In the genomic region with DNA sequence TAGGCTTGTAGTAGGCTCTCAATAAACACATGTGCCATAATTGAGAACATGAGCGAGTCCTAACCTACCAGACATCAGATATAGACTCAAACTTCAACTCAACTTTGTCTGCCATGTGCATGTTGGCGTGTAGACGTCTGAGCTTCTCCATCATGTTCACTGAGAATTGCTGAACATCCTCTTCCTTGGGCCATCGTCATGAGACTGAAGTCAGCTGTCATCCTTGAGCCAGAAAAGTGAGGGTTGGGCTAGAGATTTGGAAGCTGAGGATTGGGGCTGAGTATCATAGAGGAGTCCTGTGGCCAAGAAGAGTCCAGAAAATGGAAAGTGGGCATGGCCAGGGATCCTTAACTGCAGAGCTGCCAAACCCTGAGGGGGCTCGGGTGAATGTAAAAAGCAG, we compare ENCODE assay signal across 35 cellular contexts.
"Had no signal": no experiment of that assay in that cellular context is flagged by ENCODE, and none has a peak within 500 bp of the region (broad histone marks: within the 10 kb centered on the region; RNA-seq: fewer than 3 reads in every experiment).

No MANE protein-coding gene starts in this region.

- H3K4me3 ChIP-seq: ascending aorta had no signal

- H3K4me1 Mint-ChIP-seq: activated T-helper 17 cell treated with anti-CD3 and anti-CD28 coated beads, Interleukin-2, amount 50 U/mL, for 72 hours had no signal

- FAIRE-seq: TTC549 had no signal

- H3K27me3 Mint-ChIP-seq: activated CD4-positive, alpha-beta memory T cell treated with anti-CD3 and anti-CD28 coated beads for 36 hours; activated CD4-positive, alpha-beta T cell treated with anti-CD3 and anti-CD28 coated beads for 36 hours; activated CD8-positive, alpha-beta T cell treated with anti-CD3 and anti-CD28 coated beads for 36 hours; activated naive CD8-positive, alpha-beta T cell treated with anti-CD3 and anti-CD28 coated beads for 36 hours; activated T-helper 17 cell treated with anti-CD3 and anti-CD28 coated beads, Interleukin-2, amount 50 U/mL, for 72 hours had no signal

- ATAC-seq: activated CD4-positive, alpha-beta T cell treated with anti-CD3 and anti-CD28 coated beads for 36 hours; activated CD4-positive, CD25-positive, alpha-beta regulatory T cell treated with anti-CD3 and anti-CD28 coated beads, Interleukin-2, amount 50 U/mL, for 24 hours; activated CD8-positive, alpha-beta T cell treated with anti-CD3 and anti-CD28 coated beads for 36 hours; activated naive CD4-positive, alpha-beta T cell treated with anti-CD3 and anti-CD28 coated beads, Interleukin-2, amount 50 U/mL, for 72 hours; activated T-cell treated with anti-CD3 and anti-CD28 coated beads, Interleukin-2, amount 50 U/mL, for 4 hours; activated T-cell treated with anti-CD3 and anti-CD28 coated beads, Interleukin-2, amount 50 U/mL, for 72 hours; activated T-helper 17 cell treated with anti-CD3 and anti-CD28 coated beads, Interleukin-2, amount 50 U/mL, for 72 hours had no signal

- H3K27me3 ChIP-seq: ascending aorta had no signal

- H3K4me3 Mint-ChIP-seq: activated CD4-positive, alpha-beta memory T cell treated with anti-CD3 and anti-CD28 coated beads for 36 hours; activated CD4-positive, alpha-beta T cell treated with anti-CD3 and anti-CD28 coated beads for 36 hours; activated CD4-positive, alpha-beta T cell treated with anti-CD3 and anti-CD28 coated beads, Interleukin-2, amount 10 ng/mL, durations not matched to agents 24 days and 14 days; activated CD8-positive, alpha-beta T cell treated with anti-CD3 and anti-CD28 coated beads for 36 hours; activated naive CD4-positive, alpha-beta T cell treated with anti-CD3 and anti-CD28 coated beads for 36 hours; activated naive CD8-positive, alpha-beta T cell treated with anti-CD3 and anti-CD28 coated beads for 36 hours; activated T-cell treated with anti-CD3 and anti-CD28 coated beads, Interleukin-2, amount 50 U/mL, for 4 hours; activated T-cell treated with anti-CD3 and anti-CD28 coated beads, Interleukin-2, amount 50 U/mL, for 72 hours; activated T-helper 1 cell treated with anti-CD3 and anti-CD28 coated beads, Interleukin-12 subunit alpha, Interleukin-12 subunit beta, Interleukin-2, Interleukin-4 antibody, amounts not matched to agents 30 ng/mL and 10 ng/mL and 1 ng/mL, durations not matched to agents 14 hours and 24 hours and 36 hours; activated T-helper 17 cell treated with anti-CD3 and anti-CD28 coated beads, Interleukin-2, amount 50 U/mL, for 72 hours; brain; T-helper 1 cell treated with Interleukin-12 subunit alpha and Interleukin-12 subunit beta and Interleukin-4 antibody, amounts not matched to agents 30 μg/mL and 1 μg/mL, for 36 hours; T-helper 2 cell treated with Interferon-gamma antibody and Interleukin-4, amounts not matched to agents 5 μg/mL and 100 μg/mL, for 36 hours had no signal

- H3K27ac Mint-ChIP-seq: activated CD4-positive, alpha-beta memory T cell treated with anti-CD3 and anti-CD28 coated beads for 36 hours; activated CD4-positive, alpha-beta T cell treated with anti-CD3 and anti-CD28 coated beads for 36 hours; activated CD4-positive, alpha-beta T cell treated with anti-CD3 and anti-CD28 coated beads, Interleukin-2, amount 10 ng/mL, durations not matched to agents 24 days and 14 days; activated CD8-positive, alpha-beta T cell treated with anti-CD3 and anti-CD28 coated beads for 36 hours; activated naive CD4-positive, alpha-beta T cell treated with anti-CD3 and anti-CD28 coated beads for 36 hours; activated naive CD4-positive, alpha-beta T cell treated with anti-CD3 and anti-CD28 coated beads, Interleukin-2, amount 50 U/mL, for 72 hours; activated naive CD8-positive, alpha-beta T cell treated with anti-CD3 and anti-CD28 coated beads for 36 hours; activated T-cell treated with anti-CD3 and anti-CD28 coated beads, Interleukin-2, amount 50 U/mL, for 72 hours; activated T-helper 1 cell treated with anti-CD3 and anti-CD28 coated beads, Interleukin-12 subunit alpha, Interleukin-12 subunit beta, Interleukin-2, Interleukin-4 antibody, amounts not matched to agents 30 ng/mL and 10 ng/mL and 1 ng/mL, durations not matched to agents 14 hours and 24 hours and 36 hours; activated T-helper 17 cell treated with anti-CD3 and anti-CD28 coated beads, Interleukin-2, amount 50 U/mL, for 72 hours; brain; T-helper 1 cell treated with Interleukin-12 subunit alpha and Interleukin-12 subunit beta and Interleukin-4 antibody, amounts not matched to agents 30 μg/mL and 1 μg/mL, for 36 hours; T-helper 2 cell treated with Interferon-gamma antibody and Interleukin-4, amounts not matched to agents 5 μg/mL and 100 μg/mL, for 36 hours had no signal

- H3K9me3 Mint-ChIP-seq: activated CD4-positive, alpha-beta memory T cell treated with anti-CD3 and anti-CD28 coated beads for 36 hours; activated CD4-positive, alpha-beta T cell treated with anti-CD3 and anti-CD28 coated beads, Interleukin-2, amount 10 ng/mL, durations not matched to agents 24 days and 14 days; activated CD8-positive, alpha-beta T cell treated with anti-CD3 and anti-CD28 coated beads for 36 hours; activated naive CD4-positive, alpha-beta T cell treated with anti-CD3 and anti-CD28 coated beads for 36 hours; activated naive CD8-positive, alpha-beta T cell treated with anti-CD3 and anti-CD28 coated beads for 36 hours; activated T-cell treated with anti-CD3 and anti-CD28 coated beads, Interleukin-2, amount 50 U/mL, for 4 hours; activated T-helper 1 cell treated with anti-CD3 and anti-CD28 coated beads, Interleukin-12 subunit alpha, Interleukin-12 subunit beta, Interleukin-2, Interleukin-4 antibody, amounts not matched to agents 30 ng/mL and 10 ng/mL and 1 ng/mL, durations not matched to agents 14 hours and 24 hours and 36 hours; activated T-helper 17 cell treated with anti-CD3 and anti-CD28 coated beads, Interleukin-2, amount 50 U/mL, for 72 hours; T-helper 1 cell treated with Interleukin-12 subunit alpha and Interleukin-12 subunit beta and Interleukin-4 antibody, amounts not matched to agents 30 μg/mL and 1 μg/mL, for 36 hours; T-helper 2 cell treated with Interferon-gamma antibody and Interleukin-4, amounts not matched to agents 5 μg/mL and 100 μg/mL, for 36 hours had no signal

- H3K27ac ChIP-seq: ascending aorta, VCaP had no signal

- H3K36me3 ChIP-seq: ascending aorta had no signal

- H3K9me3 ChIP-seq: ascending aorta had no signal

- H3K4me1 ChIP-seq: ascending aorta had no signal

- H3K36me3 Mint-ChIP-seq: activated CD4-positive, alpha-beta memory T cell treated with anti-CD3 and anti-CD28 coated beads for 36 hours; activated naive CD4-positive, alpha-beta T cell treated with anti-CD3 and anti-CD28 coated beads, Interleukin-2, amount 50 U/mL, for 72 hours; activated naive CD8-positive, alpha-beta T cell treated with anti-CD3 and anti-CD28 coated beads for 36 hours had no signal

- DNase-seq: activated CD4-positive, alpha-beta memory T cell treated with anti-CD3 and anti-CD28 coated beads for 36 hours; activated CD4-positive, alpha-beta T cell treated with anti-CD3 and anti-CD28 coated beads for 1 hour; activated CD4-positive, alpha-beta T cell treated with anti-CD3 and anti-CD28 coated beads for 36 hours; activated CD4-positive, alpha-beta T cell treated with anti-CD3 and anti-CD28 coated beads, Interleukin-2, amount 10 ng/mL, durations not matched to agents 24 days and 14 days; activated CD4-positive, alpha-beta T cell treated with anti-CD3 and anti-CD28 coated beads, Interleukin-2, amount 50 U/mL, for 1 hour; activated CD4-positive, alpha-beta T cell treated with anti-CD3 and anti-CD28 coated beads, Interleukin-2, amount 50 U/mL, for 4 hours; activated CD4-positive, CD25-positive, alpha-beta regulatory T cell; activated CD8-positive, alpha-beta memory T cell treated with anti-CD3 and anti-CD28 coated beads, Interleukin-2, amount 50 U/mL, for 4 hours; activated CD8-positive, alpha-beta T cell treated with anti-CD3 and anti-CD28 coated beads for 36 hours; activated effector memory CD4-positive, alpha-beta T cell treated with anti-CD3 and anti-CD28 coated beads, Interleukin-2, amount 50 U/mL, for 16 hours; activated gamma-delta T cell treated with Interleukin-2 at 50 U/mL for 16 hours; activated naive CD4-positive, alpha-beta T cell; activated naive CD4-positive, alpha-beta T cell treated with anti-CD3 and anti-CD28 coated beads for 36 hours; activated naive CD4-positive, alpha-beta T cell treated with anti-CD3 and anti-CD28 coated beads, Interleukin-2, amount 50 U/mL, for 16 hours; activated naive CD8-positive, alpha-beta T cell treated with anti-CD3 and anti-CD28 coated beads for 36 hours; activated T-cell treated with anti-CD3 and anti-CD28 coated beads for 4 hours; activated T-cell treated with anti-CD3 and anti-CD28 coated beads, Interleukin-2, amount 50 U/mL, for 1 hour; activated T-cell treated with anti-CD3 and anti-CD28 coated beads, Interleukin-2, amount 50 U/mL, for 4 hours; activated T-cell treated with anti-CD3 and anti-CD28 coated beads, Interleukin-2, amount 50 U/mL, for 72 hours; amygdala; anterior cingulate cortex; central memory CD4-positive, alpha-beta T cell; T-helper 1 cell; T-helper 2 cell; T-helper 9 cell had no signal
